23 cellular contexts compared by ENCODE assay signal in genomic region chr14:31442284-31442683, GRCh38. TPM values are rescaled to one million over a fixed set of nuclear protein-coding genes. Genes with fewer than 3 reads are reported as not detected.
"Had no signal": no experiment of that assay in that cellular context is flagged by ENCODE, and none has a peak within 500 bp of the region (broad histone marks: within the 10 kb centered on the region; RNA-seq: fewer than 3 reads in every experiment).

No MANE protein-coding gene starts in this region.

- H3K4me1 Mint-ChIP-seq: activated B cell treated with CpG ODN at 0.5 μM for 24 hours; activated naive CD8-positive, alpha-beta T cell treated with anti-CD3 and anti-CD28 coated beads, Interleukin-2, amount 10 ng/mL, durations not matched to agents 7 days and 5 days; naive thymus-derived CD8-positive, alpha-beta T cell; stimulated activated naive CD8-positive, alpha-beta T cell treated with anti-CD3 and anti-CD28 coated beads, Interleukin-15, amount 100 ng/mL, for 72 hours had no signal

- FAIRE-seq: kidney, urothelium cell line had no signal

- H3K27ac ChIP-seq: breast epithelium, neutrophil had no signal

- H3K27me3 ChIP-seq: breast epithelium, left lung, neutrophil, right atrium auricular region had no signal

- H3K4me3 ChIP-seq: breast epithelium, left lung, mucosa of descending colon, right atrium auricular region had no signal

- ATAC-seq: activated CD8-positive, alpha-beta T cell treated with anti-CD3 and anti-CD28 coated beads for 36 hours; mucosa of descending colon; naive thymus-derived CD8-positive, alpha-beta T cell; stimulated activated naive CD8-positive, alpha-beta T cell treated with anti-CD3 and anti-CD28 coated beads, Interleukin-15, amount 100 ng/mL, for 72 hours had no signal

- H3K27me3 Mint-ChIP-seq: activated B cell treated with CpG ODN at 0.5 μM for 24 hours; activated CD8-positive, alpha-beta T cell treated with anti-CD3 and anti-CD28 coated beads for 36 hours; activated naive CD8-positive, alpha-beta T cell treated with anti-CD3 and anti-CD28 coated beads, Interleukin-2, amount 10 ng/mL, durations not matched to agents 7 days and 5 days; naive thymus-derived CD8-positive, alpha-beta T cell; progenitor cell of endocrine pancreas; stimulated activated naive CD8-positive, alpha-beta T cell treated with anti-CD3 and anti-CD28 coated beads, Interleukin-15, amount 100 ng/mL, for 72 hours had no signal

- H3K4me1 ChIP-seq: breast epithelium, left lung had no signal

- H3K4me3 Mint-ChIP-seq: activated B cell treated with CpG ODN at 0.5 μM for 24 hours; activated CD8-positive, alpha-beta T cell treated with anti-CD3 and anti-CD28 coated beads for 36 hours; activated naive CD8-positive, alpha-beta T cell treated with anti-CD3 and anti-CD28 coated beads, Interleukin-2, amount 10 ng/mL, durations not matched to agents 7 days and 5 days; naive thymus-derived CD8-positive, alpha-beta T cell; stimulated activated naive CD8-positive, alpha-beta T cell treated with anti-CD3 and anti-CD28 coated beads, Interleukin-15, amount 100 ng/mL, for 72 hours; T-helper 2 cell treated with Interferon-gamma antibody and Interleukin-4, amounts not matched to agents 5 μg/mL and 100 μg/mL, for 36 hours had no signal

- DNase-seq: activated B cell treated with CpG ODN at 0.5 μM for 24 hours; activated CD4-positive, alpha-beta T cell treated with anti-CD3 and anti-CD28 coated beads for 48 hours; activated CD8-positive, alpha-beta T cell treated with anti-CD3 and anti-CD28 coated beads for 36 hours; activated naive CD8-positive, alpha-beta T cell treated with anti-CD3 and anti-CD28 coated beads, Interleukin-2, amount 10 ng/mL, durations not matched to agents 7 days and 5 days; activated T-cell treated with anti-CD3 and anti-CD28 coated beads, Interleukin-2, amount 50 U/mL, for 48 hours; anterior cingulate cortex; cerebellar nuclear complex; dermis blood vessel endothelial cell; hypothalamus; kidney; left lung; mucosa of descending colon; naive thymus-derived CD8-positive, alpha-beta T cell; stimulated activated naive CD8-positive, alpha-beta T cell treated with anti-CD3 and anti-CD28 coated beads, Interleukin-15, amount 100 ng/mL, for 72 hours had no signal

- H3K9me3 ChIP-seq: breast epithelium, left lung, mucosa of descending colon, neutrophil, right atrium auricular region had no signal

- H3K9me3 Mint-ChIP-seq: activated B cell treated with CpG ODN at 0.5 μM for 24 hours; activated CD8-positive, alpha-beta T cell treated with anti-CD3 and anti-CD28 coated beads for 36 hours; stimulated activated naive CD8-positive, alpha-beta T cell treated with anti-CD3 and anti-CD28 coated beads, Interleukin-15, amount 100 ng/mL, for 72 hours had no signal

- H3K27ac Mint-ChIP-seq: activated B cell treated with CpG ODN at 0.5 μM for 24 hours; activated CD8-positive, alpha-beta T cell treated with anti-CD3 and anti-CD28 coated beads for 36 hours; activated naive CD8-positive, alpha-beta T cell treated with anti-CD3 and anti-CD28 coated beads, Interleukin-2, amount 10 ng/mL, durations not matched to agents 7 days and 5 days; progenitor cell of endocrine pancreas; stimulated activated naive CD8-positive, alpha-beta T cell treated with anti-CD3 and anti-CD28 coated beads, Interleukin-15, amount 100 ng/mL, for 72 hours; T-helper 2 cell treated with Interferon-gamma antibody and Interleukin-4, amounts not matched to agents 5 μg/mL and 100 μg/mL, for 36 hours had no signal

- H3K36me3 ChIP-seq: breast epithelium, neutrophil had no signal

RNA-seq across cellular contexts. Expression of gene GPR33, which starts 45.6 kb away (rescaled TPM):
- total RNA-seq: activated B cell treated with CpG ODN at 0.5 μM for 24 hours; activated CD8-positive, alpha-beta T cell treated with anti-CD3 and anti-CD28 coated beads for 36 hours; activated naive CD8-positive, alpha-beta T cell treated with anti-CD3 and anti-CD28 coated beads, Interleukin-2, amount 10 ng/mL, durations not matched to agents 7 days and 5 days; breast epithelium; dermis blood vessel endothelial cell; glomerular endothelial cell; kidney; left lung; mucosa of descending colon; naive thymus-derived CD8-positive, alpha-beta T cell; progenitor cell of endocrine pancreas; right atrium auricular region had no signal
- polyA plus RNA-seq: esophagus; naive thymus-derived CD8-positive, alpha-beta T cell; thymus had no signal
